Comparison of ENCODE assay signal across 8 cellular contexts in the genomic region with DNA sequence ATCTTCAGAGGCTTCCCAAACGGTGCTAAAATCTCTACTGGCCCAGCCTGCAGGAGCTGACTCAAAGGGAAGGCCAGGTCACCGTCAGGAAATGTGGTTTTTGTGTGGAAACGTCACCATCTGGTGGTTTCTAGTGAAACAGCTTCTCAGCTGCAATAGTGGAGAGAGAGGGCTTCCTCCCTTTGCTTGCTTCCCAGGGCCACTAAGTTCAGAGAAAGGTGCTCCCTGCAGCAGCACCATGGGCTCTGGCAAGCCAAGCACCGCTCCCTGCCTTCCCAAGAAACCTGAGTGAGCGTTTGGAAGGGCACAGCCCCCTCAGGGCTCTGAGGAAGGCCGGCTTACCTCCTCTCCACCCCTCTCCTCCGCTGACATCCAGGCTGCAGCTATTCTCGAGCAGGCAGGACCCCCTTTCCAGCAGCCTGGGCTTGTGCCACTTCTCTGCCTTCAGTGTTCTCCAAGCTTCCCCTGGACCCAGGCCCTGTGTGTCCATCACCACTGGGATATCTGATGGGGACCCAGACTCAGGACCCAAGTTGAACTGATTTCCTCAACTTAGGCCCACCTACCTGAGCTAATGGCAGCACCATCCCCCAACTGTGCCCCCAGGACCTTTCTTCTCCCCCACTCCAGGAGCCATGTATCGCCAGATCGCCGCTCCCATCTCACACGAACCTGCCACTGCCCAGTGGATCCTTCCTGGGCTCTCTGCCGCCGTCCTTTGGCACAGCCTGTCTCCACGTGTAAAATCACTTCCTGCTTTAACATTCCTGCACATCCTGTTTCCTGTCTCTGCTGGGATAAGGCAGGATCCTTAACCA. TPM values are rescaled to one million over a fixed set of nuclear protein-coding genes. Genes with fewer than 3 reads are reported as not detected.
A peak's percentile ranks its signal among the peaks of the same experiment; 100 is the strongest.
DNase-seq lines count a peak whose midpoint lies in the region; ATAC-seq and TF ChIP-seq lines count a peak whose summit lies in the region.

No MANE protein-coding gene starts in this region.

- peaks cover 0 to 7% (median 0%) of the 10 kb centered on the region in 3 donors for H3K9me3 ChIP-seq in body of pancreas

- no peak for TF ChIP-seq POLR2A in body of pancreas (IDR thresholded peaks at IDR 0.05)

- WGBS in body of pancreas, 2 donors: 29 to 35% methylated on average over 12 to 15 of the region's 15 CpGs

- ATAC-seq in GM19467 (IDR thresholded peaks at IDR 0.05; ENCODE audit: unreplicated experiment) (peak; percentile 87), HG03460 (IDR thresholded peaks at IDR 0.05; ENCODE audit: unreplicated experiment) (peak; percentile 88), body of pancreas (peak; percentile 66)
- ATAC-seq in stimulated activated naive CD8-positive, alpha-beta T cell treated with anti-CD3 and anti-CD28 coated beads, Interleukin-15, Interleukin-2, amounts not matched to agents 100 U/mL and 50 U/mL, for 24 hours: peak; percentile 74

- H3K36me3 ChIP-seq in body of pancreas (replicated peaks in 1 of 2; ENCODE audit: insufficient read depth in 1 of 2, low read depth in 2 of 2): no peaks in the 10 kb centered on the region
- no peaks in the 10 kb centered on the region for H3K36me3 ChIP-seq in kidney epithelial cell (ENCODE audit: control insufficient read depth, insufficient read depth, low read length)

- intact Hi-C loops in body of pancreas (cut with DNase I): loop anchor here (10.0 kb wide), 2 partner anchors 701 to 751 kb away; no protein-coding TSS in a partner anchor

- TF ChIP-seq CTCF in body of pancreas (IDR thresholded peaks at IDR 0.05) (peak; percentile 11 to 75 (median 57)), kidney epithelial cell (IDR thresholded peaks at IDR 0.05; ENCODE audit: insufficient read depth, low read length, poor library complexity, severe bottlenecking) (peak; percentile 38)

- DNase-seq in activated CD4-positive, alpha-beta T cell treated with anti-CD3 and anti-CD28 coated beads for 48 hours: peak; percentile 69
- no peak for DNase-seq in activated CD4-positive, alpha-beta T cell treated with anti-CD3 and anti-CD28 coated beads for 4 hours
- peak; percentile 68 for DNase-seq in NCI-H82 (lab: John Stamatoyannopoulos, UW)
- peak; percentile 38 to 62 (median 45) for DNase-seq in body of pancreas
- peak; percentile 4 for DNase-seq in kidney epithelial cell (ENCODE audit: low read depth)
- peak; percentile 55 for DNase-seq in stimulated activated naive CD8-positive, alpha-beta T cell treated with anti-CD3 and anti-CD28 coated beads, Interleukin-15, Interleukin-2, amounts not matched to agents 100 U/mL and 50 U/mL, for 24 hours

- H3K27ac ChIP-seq in body of pancreas: no peak overlapping the region

- H3K4me3 ChIP-seq in body of pancreas: no peak overlapping the region
- H3K4me3 ChIP-seq in kidney epithelial cell (ENCODE audit: low read depth, low read length): no peak overlapping the region

- H3K27me3 ChIP-seq in body of pancreas: no peaks in the 10 kb centered on the region
- H3K27me3 ChIP-seq in kidney epithelial cell (ENCODE audit: control insufficient read depth, insufficient read depth, low read length): no peaks in the 10 kb centered on the region

- H3K4me1 ChIP-seq in body of pancreas: no peaks in the 10 kb centered on the region

RNA-seq across cellular contexts. Expression of a gene that starts 9.8 kb away (rescaled TPM):
- total RNA-seq in body of pancreas: not detected
- not detected in 2 replicates for total RNA-seq in kidney epithelial cell

Comparison
In these comparisons a context has a peak if more than half of its experiments do, and no peak if none do; other contexts are left out.
1. DNase-seq: peak in activated CD4-positive, alpha-beta T cell treated with anti-CD3 and anti-CD28 coated beads for 48 hours (single experiment), NCI-H82 (single experiment), body of pancreas (4 of 4), kidney epithelial cell (single experiment) and stimulated activated naive CD8-positive, alpha-beta T cell treated with anti-CD3 and anti-CD28 coated beads, Interleukin-15, Interleukin-2, amounts not matched to agents 100 U/mL and 50 U/mL, for 24 hours (single experiment); none in activated CD4-positive, alpha-beta T cell treated with anti-CD3 and anti-CD28 coated beads for 4 hours (0 of 2).
2. Peak in every context shown above with its lines, with median percentiles within 50 percentile points of each other: ATAC-seq.